In genomic region chr19:35120492-35120891, GRCh38 we compare ENCODE assay signal across 9 cellular contexts. TPM values are rescaled to one million over a fixed set of nuclear protein-coding genes. Genes with fewer than 3 reads are reported as not detected.
DNase-seq lines count a peak whose midpoint lies in the region; ATAC-seq lines count a peak whose summit lies in the region.
"Had no signal": no experiment of that assay in that cellular context is flagged by ENCODE, and none has a peak within 500 bp of the region (broad histone marks: within the 10 kb centered on the region; RNA-seq: fewer than 3 reads in every experiment).

No MANE protein-coding gene starts in this region.

- peaks cover 38% of the 10 kb centered on the region for H3K4me1 Mint-ChIP-seq in stimulated activated memory B cell treated with anti-CD40 and anti-IgM and Interleukin-4, amounts not matched to agents 10 μg/mL and 1 μg/mL and 100 μg/mL, for 72 hours

- no peaks in the 10 kb centered on the region for H3K36me3 Mint-ChIP-seq in stimulated activated memory B cell treated with anti-CD40 and anti-IgM and Interleukin-4, amounts not matched to agents 10 μg/mL and 1 μg/mL and 100 μg/mL, for 72 hours

- H3K27me3 Mint-ChIP-seq in stimulated activated memory B cell treated with anti-CD40 and anti-IgM and Interleukin-4, amounts not matched to agents 10 μg/mL and 1 μg/mL and 100 μg/mL, for 72 hours: no peaks in the 10 kb centered on the region

- no peak overlapping the region for H3K4me3 Mint-ChIP-seq in stimulated activated memory B cell treated with anti-CD40 and anti-IgM and Interleukin-4, amounts not matched to agents 10 μg/mL and 1 μg/mL and 100 μg/mL, for 72 hours

- intact Hi-C loops in posterior vena cava (cut with DNase I): no loop called here

- H3K9me3 Mint-ChIP-seq in stimulated activated memory B cell treated with anti-CD40 and anti-IgM and Interleukin-4, amounts not matched to agents 10 μg/mL and 1 μg/mL and 100 μg/mL, for 72 hours: no peaks in the 10 kb centered on the region

- ATAC-seq in esophagus mucosa (peak; percentile 30), HG03354 (IDR thresholded peaks at IDR 0.05; ENCODE audit: poor library complexity, severe bottlenecking, unreplicated experiment) (no peak)
- ATAC-seq in stimulated activated memory B cell treated with anti-CD40 and anti-IgM and Interleukin-4, amounts not matched to agents 10 μg/mL and 1 μg/mL and 100 μg/mL, for 72 hours: peak; percentile 5

- peak; percentile 38 for DNase-seq in GM03348 (ENCODE audit: low spot score)
- peak; percentile 93 for DNase-seq in NCI-H748 treated with DMSO at 0.1 percent for 48 hours (lab: John Stamatoyannopoulos, UW)
- DNase-seq in posterior vena cava (ENCODE audit: low spot score): no peak
- DNase-seq in activated CD4-positive, alpha-beta T cell treated with anti-CD3 and anti-CD28 coated beads, Interleukin-2, amount 50 U/mL, for 48 hours: no peak
- DNase-seq in NK-92 treated with Interleukin-12 subunit alpha and Interleukin-12 subunit beta, amount 100 ng/mL, for 24 hours (lab: John Stamatoyannopoulos, UW): no peak
- DNase-seq: thyroid gland had no signal

- peak overlapping the region; percentile 1 for H3K27ac Mint-ChIP-seq in stimulated activated memory B cell treated with anti-CD40 and anti-IgM and Interleukin-4, amounts not matched to agents 10 μg/mL and 1 μg/mL and 100 μg/mL, for 72 hours

RNA-seq across cellular contexts. Expression of gene FXYD3, which starts 4.9 kb away (rescaled TPM):
- 736 TPM for total RNA-seq in esophagus mucosa
- not detected for total RNA-seq in posterior vena cava

RNA-seq across cellular contexts. Expression of gene LGI4, which starts 14.4 kb away (rescaled TPM):
- 1.4 TPM for total RNA-seq in esophagus mucosa
- 1 to 10 TPM; 9.1 to 10.0 TPM for total RNA-seq in posterior vena cava

RNA-seq across cellular contexts. Expression of gene FXYD1, which starts 18.1 kb away (rescaled TPM):
- 2.1 TPM for total RNA-seq in esophagus mucosa
- 100 to 1,000 TPM; 157 to 183 TPM for total RNA-seq in posterior vena cava

RNA-seq across cellular contexts. Expression of gene FXYD7, which starts 22.6 kb away (rescaled TPM):
- total RNA-seq in esophagus mucosa (not detected), posterior vena cava (under 1 TPM in 1 of 2 donors, not detected in 1; 0.43 TPM)

RNA-seq across cellular contexts. Expression of gene FXYD5, which starts 34.0 kb away (rescaled TPM):
- total RNA-seq in esophagus mucosa: 114 TPM
- 10 to 100 TPM; 67.9 to 89.3 TPM for total RNA-seq in posterior vena cava

Comparison
In these comparisons a context has a peak if more than half of its experiments do, and no peak if none do; other contexts are left out.
1. DNase-seq: peak in GM03348 (single experiment) and NCI-H748 treated with DMSO at 0.1 percent for 48 hours (single experiment); none in posterior vena cava (single experiment), activated CD4-positive, alpha-beta T cell treated with anti-CD3 and anti-CD28 coated beads, Interleukin-2, amount 50 U/mL, for 48 hours (0 of 2) and NK-92 treated with Interleukin-12 subunit alpha and Interleukin-12 subunit beta, amount 100 ng/mL, for 24 hours (single experiment).
2. RNA of gene FXYD3, which starts 4.9 kb away (total RNA-seq): 736 TPM in esophagus mucosa (single experiment); not detected in posterior vena cava; every median in the first group is over 100 times any median in the second.
3. RNA of gene FXYD1, which starts 18.1 kb away (total RNA-seq): 157 to 183 TPM in posterior vena cava; 2.1 TPM in esophagus mucosa (single experiment); every median in the first group is over 10 times any median in the second.